Comparison of ENCODE assay signal across 27 cellular contexts in genomic region chrX:110046971-110047370, GRCh38.
"Had no signal": no experiment of that assay in that cellular context is flagged by ENCODE, and none has a peak within 500 bp of the region (broad histone marks: within the 10 kb centered on the region; RNA-seq: fewer than 3 reads in every experiment).

No MANE protein-coding gene starts in this region.

- H3K9me3 Mint-ChIP-seq: activated naive CD4-positive, alpha-beta T cell treated with anti-CD3 and anti-CD28 coated beads for 36 hours; activated naive CD8-positive, alpha-beta T cell treated with anti-CD3 and anti-CD28 coated beads for 36 hours; activated T-helper 1 cell treated with anti-CD3 and anti-CD28 coated beads, Interleukin-12 subunit alpha, Interleukin-12 subunit beta, Interleukin-2, Interleukin-4 antibody, amounts not matched to agents 30 ng/mL and 10 ng/mL and 1 ng/mL, durations not matched to agents 14 hours and 24 hours and 36 hours; natural killer cell treated with Interleukin-12 subunit alpha and Interleukin-12 subunit beta and Interleukin-15 and Interleukin-18, amount 100 ng/mL, for 72 hours had no signal

- H3K27me3 ChIP-seq: ascending aorta, brain microvascular endothelial cell, testis, transverse colon had no signal

- DNase-seq: activated CD4-positive, alpha-beta T cell treated with anti-CD3 and anti-CD28 coated beads for 4 hours; activated CD4-positive, alpha-beta T cell treated with anti-CD3 and anti-CD28 coated beads, Interleukin-2, amount 50 U/mL, for 48 hours; activated CD8-positive, alpha-beta memory T cell treated with anti-CD3 and anti-CD28 coated beads, Interleukin-2, amount 50 U/mL, for 4 hours; activated effector memory CD4-positive, alpha-beta T cell treated with anti-CD3 and anti-CD28 coated beads, Interleukin-2, amount 50 U/mL, for 16 hours; activated naive CD4-positive, alpha-beta T cell treated with anti-CD3 and anti-CD28 coated beads for 36 hours; activated naive CD8-positive, alpha-beta T cell treated with anti-CD3 and anti-CD28 coated beads for 36 hours; activated T-cell treated with anti-CD3 and anti-CD28 coated beads, Interleukin-2, amount 50 U/mL, for 1 hour; brain microvascular endothelial cell; central memory CD4-positive, alpha-beta T cell; head of caudate nucleus; kidney glomerular epithelial cell; mesendoderm; posterior cingulate gyrus; small intestine; stimulated activated CD4-positive, alpha-beta T cell treated with anti-CD3 and anti-CD28 coated beads, Interleukin-1b, Interleukin-23, amount 100 ng/mL, for 48 hours; stimulated activated CD4-positive, alpha-beta T cell treated with anti-CD3 and anti-CD28 coated beads, Interleukin-4, amount 100 ng/mL, for 4 hours; stimulated activated naive CD4-positive, alpha-beta T cell treated with Interleukin-2 at 50 U/mL for 16 hours; T-helper 1 cell; testis; transverse colon had no signal

- H3K4me3 ChIP-seq: ascending aorta, lung, testis, transverse colon had no signal

- H3K27ac Mint-ChIP-seq: activated naive CD4-positive, alpha-beta T cell treated with anti-CD3 and anti-CD28 coated beads for 36 hours; activated naive CD8-positive, alpha-beta T cell treated with anti-CD3 and anti-CD28 coated beads for 36 hours; activated T-helper 1 cell treated with anti-CD3 and anti-CD28 coated beads, Interleukin-12 subunit alpha, Interleukin-12 subunit beta, Interleukin-2, Interleukin-4 antibody, amounts not matched to agents 30 ng/mL and 10 ng/mL and 1 ng/mL, durations not matched to agents 14 hours and 24 hours and 36 hours had no signal

- H3K27me3 Mint-ChIP-seq: activated naive CD8-positive, alpha-beta T cell treated with anti-CD3 and anti-CD28 coated beads for 36 hours; natural killer cell treated with Interleukin-12 subunit alpha and Interleukin-12 subunit beta and Interleukin-15 and Interleukin-18, amount 100 ng/mL, for 72 hours had no signal

- H3K36me3 Mint-ChIP-seq: natural killer cell treated with Interleukin-12 subunit alpha and Interleukin-12 subunit beta and Interleukin-15 and Interleukin-18, amount 100 ng/mL, for 72 hours had no signal

- H3K36me3 ChIP-seq: ascending aorta, brain microvascular endothelial cell, transverse colon had no signal

- H3K27ac ChIP-seq: ascending aorta, brain microvascular endothelial cell, testis, transverse colon had no signal

- H3K4me1 ChIP-seq: ascending aorta, testis had no signal

- H3K9me3 ChIP-seq: ascending aorta, testis, transverse colon had no signal

- H3K4me3 Mint-ChIP-seq: activated naive CD4-positive, alpha-beta T cell treated with anti-CD3 and anti-CD28 coated beads for 36 hours; activated naive CD8-positive, alpha-beta T cell treated with anti-CD3 and anti-CD28 coated beads for 36 hours; activated T-helper 1 cell treated with anti-CD3 and anti-CD28 coated beads, Interleukin-12 subunit alpha, Interleukin-12 subunit beta, Interleukin-2, Interleukin-4 antibody, amounts not matched to agents 30 ng/mL and 10 ng/mL and 1 ng/mL, durations not matched to agents 14 hours and 24 hours and 36 hours; natural killer cell treated with Interleukin-12 subunit alpha and Interleukin-12 subunit beta and Interleukin-15 and Interleukin-18, amount 100 ng/mL, for 72 hours had no signal

- ATAC-seq: left lobe of liver; natural killer cell treated with Interleukin-12 subunit alpha and Interleukin-12 subunit beta and Interleukin-15 and Interleukin-18, amount 100 ng/mL, for 72 hours; sciatic nerve had no signal

- FAIRE-seq: small intestine, urothelium cell line had no signal
